ENCODE assay signal across 10 cellular contexts in genomic region chr12:91009319-91009950, GRCh38.
A peak's percentile ranks its signal among the peaks of the same experiment; 100 is the strongest.
DNase-seq lines count a peak whose midpoint lies in the region; ATAC-seq, FAIRE-seq and TF ChIP-seq lines count a peak whose summit lies in the region.
"Had no signal": no experiment of that assay in that cellular context is flagged by ENCODE, and none has a peak within 500 bp of the region (broad histone marks: within the 10 kb centered on the region; RNA-seq: fewer than 3 reads in every experiment).

No MANE protein-coding gene starts in this region.

- TF ChIP-seq CTCF in GM12865 (IDR thresholded peaks at IDR 0.05; ENCODE audit: insufficient read depth, low read depth, low read length, missing control alignments) = no peak
- no peak for TF ChIP-seq CTCF in foreskin fibroblast (IDR thresholded peaks at IDR 0.05; ENCODE audit: low read depth, low read length)

- H3K4me3 ChIP-seq in GM12865 (ENCODE audit: low read depth, low read length) (no peak overlapping the region), foreskin fibroblast (ENCODE audit: low read depth in 1 of 2, low read length in 2 of 2) (no peak overlapping the region)
- H3K4me3 ChIP-seq: vagina had no signal

- FAIRE-seq in TTC549 (lab: Jason Lieb, UNC) = peak; percentile 57

- ATAC-seq in GM19452 (IDR thresholded peaks at IDR 0.05; ENCODE audit: unreplicated experiment) = peak; percentile 82
- peak; percentile 79 for ATAC-seq in HG03045 (IDR thresholded peaks at IDR 0.05; ENCODE audit: unreplicated experiment)

- DNase-seq in GM12865 (ENCODE audit: low read depth) (peak; percentile 69), DMS53 treated with DMSO at 0.1 percent for 48 hours (lab: John Stamatoyannopoulos, UW; ENCODE audit: unreplicated experiment) (no peak), T-helper 9 cell (no peak), foreskin fibroblast (no peak), NCI-H2227 (lab: John Stamatoyannopoulos, UW; ENCODE audit: unreplicated experiment) (no peak)
- DNase-seq: CD4-positive, alpha-beta T cell had no signal
